Comparison of ENCODE assay signal across 1 cellular context in genomic region chr1:157925419-157926166, GRCh38.
TF ChIP-seq lines count a peak whose summit lies in the region.

No MANE protein-coding gene starts in this region.

TF ChIP-seq in K562, 482 proteins besides CTCF, POLR2A, EP300 and RAD21 (continued from another document):
- TF ChIP-seq ZNF395 (CRISPR knock-in tag; IDR thresholded peaks at IDR 0.05): no peak
- no peak for TF ChIP-seq MCM7 (IDR thresholded peaks at IDR 0.05)
- TF ChIP-seq ZEB2 (IDR thresholded peaks at IDR 0.05): no peak
- TF ChIP-seq ZNF263 (CRISPR knock-in tag; IDR thresholded peaks at IDR 0.05; ENCODE audit: borderline replicate concordance): no peak
- TF ChIP-seq RREB1 (CRISPR knock-in tag; IDR thresholded peaks at IDR 0.05): no peak
- peak; percentile 47 for TF ChIP-seq RBFOX2 (IDR thresholded peaks at IDR 0.05; ENCODE audit: low read depth, low read length)
- TF ChIP-seq MAZ (CRISPR knock-in tag; conservative IDR thresholded peaks at IDR 0.05 in 1 of 2, IDR thresholded peaks at IDR 0.05 in 1 of 2): no peak
- no peak for TF ChIP-seq ETS1 (conservative IDR thresholded peaks at IDR 0.05; ENCODE audit: control insufficient read depth, low read depth, low read length)
- no peak for TF ChIP-seq ZNF449 (CRISPR knock-in tag; IDR thresholded peaks at IDR 0.05)
- no peak for TF ChIP-seq PTBP1 (IDR thresholded peaks at IDR 0.05; ENCODE audit: low read depth, low read length)
- TF ChIP-seq TFAP4 (CRISPR knock-in tag; IDR thresholded peaks at IDR 0.05; ENCODE audit: borderline replicate concordance): 0 out of 2 replicates have a peak, but pooled peaks have one; percentile 11
- TF ChIP-seq ELF1 (tag; IDR thresholded peaks at IDR 0.05): no peak
- no peak for TF ChIP-seq ZNF518B (CRISPR knock-in tag; IDR thresholded peaks at IDR 0.05)
- no peak for TF ChIP-seq HDAC1 (IDR thresholded peaks at IDR 0.05)
- no peak for TF ChIP-seq ZNF511 (CRISPR knock-in tag; IDR thresholded peaks at IDR 0.05)
